ENCODE assay signal across 1 cellular context in genomic region chr9:25675858-25676257, GRCh38. TPM values are rescaled to one million over a fixed set of nuclear protein-coding genes. Genes with fewer than 3 reads are reported as not detected.
"Had no signal": no experiment of that assay in that cellular context is flagged by ENCODE, and none has a peak within 500 bp of the region (broad histone marks: within the 10 kb centered on the region; RNA-seq: fewer than 3 reads in every experiment).

No MANE protein-coding gene starts in this region.

RNA-seq across cellular contexts. Expression of gene TUSC1, which starts 2.4 kb away (rescaled TPM):
- total RNA-seq: osteocyte had no signal
